In the genomic region with DNA sequence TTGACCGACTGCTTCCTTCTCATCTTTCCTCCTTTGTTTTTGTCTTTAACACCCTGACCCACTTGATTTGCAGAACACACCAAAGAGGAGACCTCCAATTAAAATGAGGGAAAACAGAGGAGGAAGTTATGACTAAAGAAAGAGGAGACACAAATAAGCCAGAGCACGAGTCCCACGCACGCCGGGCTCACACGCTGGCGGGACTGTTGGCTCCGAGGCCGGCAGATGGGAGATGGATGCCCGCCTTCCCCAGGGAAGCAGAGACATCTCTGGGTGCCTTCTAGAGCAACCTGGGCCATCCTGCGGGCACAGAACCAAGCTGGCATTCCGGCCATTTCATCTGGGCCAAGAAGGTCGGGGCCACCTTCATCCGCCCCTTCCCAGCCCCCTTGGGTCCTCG, we compare ENCODE assay signal across 4 cellular contexts. TPM values are rescaled to one million over a fixed set of nuclear protein-coding genes. Genes with fewer than 3 reads are reported as not detected.
"Had no signal": no experiment of that assay in that cellular context is flagged by ENCODE, and none has a peak within 500 bp of the region (broad histone marks: within the 10 kb centered on the region; RNA-seq: fewer than 3 reads in every experiment).

No MANE protein-coding gene starts in this region.

- DNase-seq: GDM1, GF-D8 had no signal

- ATAC-seq: GM12878 had no signal

RNA-seq across cellular contexts. Expression of a gene that starts 5.6 kb away (rescaled TPM):
- total RNA-seq: G401, GM12878 had no signal
